In the genomic region with DNA sequence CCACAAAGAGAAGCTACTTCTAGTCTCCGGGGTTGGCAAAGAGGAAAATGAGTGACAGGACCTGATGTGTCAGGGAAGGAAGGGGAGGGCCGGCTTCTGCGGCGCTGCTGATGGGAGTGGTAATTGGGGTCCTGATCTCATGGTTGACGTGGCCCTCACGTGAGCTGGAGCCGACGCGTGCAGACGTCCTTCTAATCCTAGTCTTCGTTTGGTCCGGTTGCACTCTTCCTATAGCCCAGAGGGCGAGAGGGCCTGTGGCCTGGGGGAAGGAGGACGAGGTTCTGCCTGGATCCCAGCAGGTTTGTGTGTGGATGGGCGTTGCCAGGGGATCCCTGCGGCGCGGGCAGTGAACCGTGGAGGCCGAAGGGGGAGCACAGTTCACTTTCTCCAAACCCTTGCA, we compare ENCODE assay signal across 8 cellular contexts. TPM values are rescaled to one million over a fixed set of nuclear protein-coding genes. Genes with fewer than 3 reads are reported as not detected.
DNase-seq lines count a peak whose midpoint lies in the region; ATAC-seq, FAIRE-seq and TF ChIP-seq lines count a peak whose summit lies in the region.

A gene (plus strand): TSS at position 186 of the 400 bp plus-strand sequence. CDS start 2,384 bp downstream, outside the sequence.

- H3K4me3 ChIP-seq in A673 (ENCODE audit: low read depth, low read length, poor library complexity, severe bottlenecking) (peak within 1 kb of the TSS; percentile 51), choroid plexus epithelial cell (ENCODE audit: low read depth, low read length) (peak within 1 kb of the TSS; percentile 72), retinal pigment epithelial cell (ENCODE audit: low read length) (peak within 1 kb of the TSS; percentile 71)

- TF ChIP-seq CTCF in A673 (conservative IDR thresholded peaks at IDR 0.05; ENCODE audit: low read depth, low read length) (no peak), choroid plexus epithelial cell (conservative IDR thresholded peaks at IDR 0.05; ENCODE audit: low read depth, low read length) (no peak), retinal pigment epithelial cell (conservative IDR thresholded peaks at IDR 0.05; ENCODE audit: low read depth, low read length) (no peak)

- DNase-seq in A673 (ENCODE audit: low spot score), result peak; percentile 47
- peak; percentile 44 for DNase-seq in H54 (ENCODE audit: insufficient read length, low spot score)
- DNase-seq in SHP77 treated with DMSO at 0.1 percent for 48 hours (lab: John Stamatoyannopoulos, UW), result peak; percentile 2
- peak; percentile 80 for DNase-seq in choroid plexus epithelial cell (ENCODE audit: low read depth)
- peak; percentile 62 for DNase-seq in iPS-NIHi7 (ENCODE audit: extremely low spot score)
- peak; percentile 14 for DNase-seq in retinal pigment epithelial cell (ENCODE audit: low read depth)
- DNase-seq in KBM-7, result no peak

- peak; percentile 45 for FAIRE-seq in H54 (lab: Jason Lieb, UNC)

- ATAC-seq in HG02981 (IDR thresholded peaks at IDR 0.05; ENCODE audit: unreplicated experiment), result no peak

- no peaks in the 10 kb centered on the region for H3K9me3 ChIP-seq in A673 (ENCODE audit: low read depth, low read length, poor library complexity, severe bottlenecking)

- BruUV-seq in A673 (replicated peaks; lab: Mats Ljungman, UMichigan), result no TSS peak

- no peaks in the 10 kb centered on the region for H3K36me3 ChIP-seq in A673 (ENCODE audit: insufficient read depth, low read length, poor library complexity, severe bottlenecking)

- peak within 1 kb of the TSS; percentile 18 for H3K27ac ChIP-seq in A673 (ENCODE audit: low read depth, low read length, poor library complexity, severe bottlenecking)

- CTCF ChIA-PET in A673 (lab: Charles Lee), result no interaction called here

- in situ Hi-C loops in KBM-7 (cut with MboI; ENCODE audit: low pct_unique_long_range_greater_than_20kb, low sequenced_read_pairs), result no loop called here

- H3K4me1 ChIP-seq in A673 (ENCODE audit: insufficient read depth, low read length, poor library complexity, severe bottlenecking), result no peaks in the 10 kb centered on the region

- POLR2A ChIA-PET in A673 (lab: Charles Lee; ENCODE audit: low non-redundant PET), result no interaction called here

- intact Hi-C loops in A673 (cut with micrococcal nuclease; ENCODE audit: unreplicated experiment), result loop anchor here (10.0 kb wide), 1 partner anchor 136 kb away; no protein-coding TSS in a partner anchor

- peak; percentile 57 for TF ChIP-seq POLR2A in H54 (IDR thresholded peaks at IDR 0.05; ENCODE audit: low read depth, low read length)

- H3K27me3 ChIP-seq in A673 (replicated peaks; ENCODE audit: insufficient read depth, low read depth, low read length, poor library complexity), result no peaks in the 10 kb centered on the region

RNA-seq across cellular contexts. Expression of the gene that starts here (rescaled TPM):
- 6.1 and 6.2 TPM in 2 replicates for total RNA-seq in A673 (2021)
